ENCODE assay signal across 8 cellular contexts in genomic region chr5:149550267-149550582, GRCh38. TPM values are rescaled to one million over a fixed set of nuclear protein-coding genes. Genes with fewer than 3 reads are reported as not detected.
DNase-seq lines count a peak whose midpoint lies in the region; ATAC-seq and TF ChIP-seq lines count a peak whose summit lies in the region.

No MANE protein-coding gene starts in this region.

- DNase-seq in activated CD4-positive, alpha-beta T cell treated with anti-CD3 and anti-CD28 coated beads for 48 hours = peak; percentile 26
- DNase-seq in activated CD4-positive, alpha-beta T cell treated with anti-CD3 and anti-CD28 coated beads, Interleukin-2, amount 50 U/mL, for 1 hour = no peak
- DNase-seq in SKM-1 treated with dmso at 0.1 percent for 144 hours (lab: John Stamatoyannopoulos, UW; ENCODE audit: unreplicated experiment) (peak; percentile 73), erythroblast (lab: John Stamatoyannopoulos, UW) (peak; percentile 65 to 79), neuronal stem cell (ENCODE audit: low spot score) (no peak), occipital lobe (lab: John Stamatoyannopoulos, UW) (no peak), NCI-H345 (lab: John Stamatoyannopoulos, UW) (no peak)

- TF ChIP-seq POLR2A in erythroblast (IDR thresholded peaks at IDR 0.05; ENCODE audit: low read length) = no peak

- H2AFZ ChIP-seq in neuronal stem cell (ENCODE audit: low read length) = no peak overlapping the region

- H3K4me2 ChIP-seq in neuronal stem cell (ENCODE audit: insufficient read depth, low read length, poor library complexity, severe bottlenecking) = peak overlapping the region; percentile 75

- H2BK15ac ChIP-seq in neuronal stem cell (ENCODE audit: low read length) = no peak overlapping the region

- no peaks in the 10 kb centered on the region for H3K27me3 ChIP-seq in neuronal stem cell (ENCODE audit: control insufficient read depth in 3 of 3, insufficient read depth in 3 of 3, low read depth in 1 of 3, low read length in 3 of 3)

- H2BK5ac ChIP-seq in neuronal stem cell (ENCODE audit: low read length) = no peak overlapping the region

- ATAC-seq in HG02970 (IDR thresholded peaks at IDR 0.05; ENCODE audit: low FRiP score, unreplicated experiment) = no peak

- H4K91ac ChIP-seq in neuronal stem cell (ENCODE audit: low read depth, low read length, poor library complexity) = no peak overlapping the region

- peaks cover 0 to 4% of the 10 kb centered on the region in 2 donors for H3K4me1 ChIP-seq in neuronal stem cell (ENCODE audit: control insufficient read depth in 2 of 2, insufficient read depth in 1 of 2, low read depth in 1 of 2, low read length in 2 of 2)

- H3K9me3 ChIP-seq in neuronal stem cell (replicated peaks in 1 of 2; ENCODE audit: control insufficient read depth in 2 of 2, insufficient read depth in 1 of 2, low read depth in 1 of 2, low read length in 2 of 2) = no peaks in the 10 kb centered on the region

- H3K4ac ChIP-seq in neuronal stem cell (ENCODE audit: low read length) = no peak overlapping the region

- H3K9ac ChIP-seq in neuronal stem cell (ENCODE audit: low read depth, low read length, poor library complexity) = no peak overlapping the region

- H3K18ac ChIP-seq in neuronal stem cell (ENCODE audit: low read length) = no peak overlapping the region

- no peak overlapping the region for H2BK120ac ChIP-seq in neuronal stem cell (ENCODE audit: low read depth, low read length)

- H3K23ac ChIP-seq in neuronal stem cell (ENCODE audit: low read depth, low read length, poor library complexity) = no peak overlapping the region

- H2AK5ac ChIP-seq in neuronal stem cell (ENCODE audit: low read depth, low read length) = no peak overlapping the region

- H4K8ac ChIP-seq in neuronal stem cell (ENCODE audit: low read depth, low read length) = no peak overlapping the region

- H3K36me3 ChIP-seq in neuronal stem cell (replicated peaks in 1 of 2; ENCODE audit: control insufficient read depth in 2 of 2, insufficient read depth in 2 of 2, low read length in 2 of 2) = peaks cover 5 to 51% of the 10 kb centered on the region in 2 donors

- H3K27ac ChIP-seq in neuronal stem cell (replicated peaks; ENCODE audit: low read length) = peak overlapping the region; percentile 82

- peak overlapping the region; percentile 80 to 93 for H3K4me3 ChIP-seq in neuronal stem cell (ENCODE audit: low read length in 2 of 2)

- H2BK12ac ChIP-seq in neuronal stem cell (ENCODE audit: low read length) = no peak overlapping the region

- no peak overlapping the region for H3K14ac ChIP-seq in neuronal stem cell (ENCODE audit: low read length)

- WGBS in neuronal stem cell (ENCODE audit: extremely low coverage in 2 of 2, insufficient read length in 2 of 2, insufficient replicate concordance in 1 of 2), 2 donors = no CpG with 5 or more reads among the region's 12 CpGs

- peaks cover 3% of the 10 kb centered on the region for H3K79me1 ChIP-seq in neuronal stem cell (ENCODE audit: low read depth, low read length)

RNA-seq across cellular contexts. Expression of gene CSNK1A1, which starts 1.0 kb away (rescaled TPM):
- polyA plus RNA-seq in neuronal stem cell (2013, experiment 1 of 2) = 146 TPM
- polyA plus RNA-seq in neuronal stem cell (2013, experiment 2 of 2) = 146 TPM
- 520 TPM for total RNA-seq in occipital lobe

RNA-seq across cellular contexts. Expression of gene ARHGEF37, which starts 31.1 kb away (rescaled TPM):
- 0.43 TPM for polyA plus RNA-seq in neuronal stem cell (2013, experiment 1 of 2)
- 0.51 TPM for polyA plus RNA-seq in neuronal stem cell (2013, experiment 2 of 2)
- total RNA-seq in occipital lobe = 1.4 TPM

Comparison
In these comparisons a context has a peak if more than half of its experiments do, and no peak if none do; other contexts are left out.
1. DNase-seq: peak in activated CD4-positive, alpha-beta T cell treated with anti-CD3 and anti-CD28 coated beads for 48 hours (single experiment), SKM-1 treated with dmso at 0.1 percent for 144 hours (single experiment) and erythroblast (2 of 2); none in activated CD4-positive, alpha-beta T cell treated with anti-CD3 and anti-CD28 coated beads, Interleukin-2, amount 50 U/mL, for 1 hour (single experiment), neuronal stem cell (single experiment), occipital lobe (single experiment) and NCI-H345 (single experiment).